Comparison of ENCODE assay signal across 10 cellular contexts in genomic region chr4:182449960-182450359, GRCh38.
DNase-seq lines count a peak whose midpoint lies in the region; ATAC-seq lines count a peak whose summit lies in the region.
"Had no signal": no experiment of that assay in that cellular context is flagged by ENCODE, and none has a peak within 500 bp of the region (broad histone marks: within the 10 kb centered on the region; RNA-seq: fewer than 3 reads in every experiment).

No MANE protein-coding gene starts in this region.

- no peak overlapping the region for H3K27ac ChIP-seq in stomach smooth muscle (ENCODE audit: low read length)
- H3K27ac ChIP-seq in effector memory CD4-positive, alpha-beta T cell (ENCODE audit: insufficient read depth, low read length, poor library complexity, severe bottlenecking), result no peak overlapping the region
- H3K27ac ChIP-seq: PC-9 had no signal

- H3K27me3 ChIP-seq in iPS-15b (ENCODE audit: control insufficient read depth, insufficient read depth, low read length), result peaks cover 11% of the 10 kb centered on the region
- peaks cover 8 to 31% of the 10 kb centered on the region in 2 donors for H3K27me3 ChIP-seq in stomach smooth muscle (ENCODE audit: control insufficient read depth in 1 of 2, insufficient read depth in 2 of 2, low read length in 2 of 2)
- H3K27me3 ChIP-seq in effector memory CD4-positive, alpha-beta T cell (replicated peaks; ENCODE audit: control insufficient read depth, insufficient read depth, low read length, poor library complexity, severe bottlenecking), result peaks cover 22% of the 10 kb centered on the region

- H3K4me3 Mint-ChIP-seq in activated CD4-positive, alpha-beta T cell treated with anti-CD3 and anti-CD28 coated beads, Interleukin-2, amount 10 ng/mL, durations not matched to agents 24 days and 14 days, result peak overlapping the region; percentile 30
- H3K4me3 Mint-ChIP-seq in activated naive CD8-positive, alpha-beta T cell treated with anti-CD3 and anti-CD28 coated beads, Interleukin-2, amount 10 ng/mL, durations not matched to agents 7 days and 5 days, result peak overlapping the region; percentile 39

- H3K4me1 ChIP-seq in iPS-15b (ENCODE audit: control insufficient read depth, insufficient read depth, low read length), result peaks cover 14% of the 10 kb centered on the region
- H3K4me1 ChIP-seq in stomach smooth muscle (ENCODE audit: control insufficient read depth, insufficient read depth, low read length), result peaks cover 7% of the 10 kb centered on the region
- H3K4me1 ChIP-seq in effector memory CD4-positive, alpha-beta T cell (ENCODE audit: control insufficient read depth, insufficient read depth, low read length, poor library complexity, severe bottlenecking), result peaks cover 9% of the 10 kb centered on the region

- no peaks in the 10 kb centered on the region for H3K36me3 Mint-ChIP-seq in activated CD4-positive, alpha-beta T cell treated with anti-CD3 and anti-CD28 coated beads, Interleukin-2, amount 10 ng/mL, durations not matched to agents 24 days and 14 days (ENCODE audit: low read depth)
- H3K36me3 Mint-ChIP-seq in activated naive CD8-positive, alpha-beta T cell treated with anti-CD3 and anti-CD28 coated beads, Interleukin-2, amount 10 ng/mL, durations not matched to agents 7 days and 5 days, result no peaks in the 10 kb centered on the region

- intact Hi-C loops in activated CD4-positive, alpha-beta T cell treated with anti-CD3 and anti-CD28 coated beads, Interleukin-2, amount 10 ng/mL, durations not matched to agents 24 days and 14 days (cut with micrococcal nuclease), result loop anchor here (5.0 kb wide), 1 partner anchor 308 kb away; no protein-coding TSS in a partner anchor

- H3K36me3 ChIP-seq in iPS-15b (ENCODE audit: control insufficient read depth, insufficient read depth, low read length) (no peaks in the 10 kb centered on the region), stomach smooth muscle (ENCODE audit: control insufficient read depth in 2 of 2, insufficient read depth in 2 of 2, low read length in 2 of 2) (no peaks in the 10 kb centered on the region)
- H3K36me3 ChIP-seq in effector memory CD4-positive, alpha-beta T cell (ENCODE audit: control insufficient read depth, insufficient read depth, low read length), result no peaks in the 10 kb centered on the region

- H3K9me3 Mint-ChIP-seq in activated CD4-positive, alpha-beta T cell treated with anti-CD3 and anti-CD28 coated beads, Interleukin-2, amount 10 ng/mL, durations not matched to agents 24 days and 14 days, result no peaks in the 10 kb centered on the region
- H3K9me3 Mint-ChIP-seq in activated naive CD8-positive, alpha-beta T cell treated with anti-CD3 and anti-CD28 coated beads, Interleukin-2, amount 10 ng/mL, durations not matched to agents 7 days and 5 days, result no peaks in the 10 kb centered on the region

- H3K9me3 ChIP-seq in iPS-15b (ENCODE audit: control insufficient read depth, insufficient read depth, low read length) (no peaks in the 10 kb centered on the region), stomach smooth muscle (ENCODE audit: control insufficient read depth in 2 of 2, low read length in 2 of 2) (no peaks in the 10 kb centered on the region)
- no peaks in the 10 kb centered on the region for H3K9me3 ChIP-seq in effector memory CD4-positive, alpha-beta T cell (ENCODE audit: control insufficient read depth, low read length)

- no peak for ATAC-seq in activated naive CD8-positive, alpha-beta T cell treated with anti-CD3 and anti-CD28 coated beads, Interleukin-2, amount 10 ng/mL, durations not matched to agents 7 days and 5 days (ENCODE audit: low read depth)

- H3K4me3 ChIP-seq in iPS-15b (ENCODE audit: low read depth, low read length) (peak overlapping the region; percentile 85), stomach smooth muscle (ENCODE audit: low read length in 2 of 2) (peak overlapping the region; percentile 64 to 76)
- no peak overlapping the region for H3K4me3 ChIP-seq in effector memory CD4-positive, alpha-beta T cell (ENCODE audit: insufficient read depth, low read depth, low read length, poor library complexity, severe bottlenecking)
- H3K4me3 ChIP-seq: PC-9 had no signal

- peaks cover 54% of the 10 kb centered on the region for H3K27me3 Mint-ChIP-seq in activated CD4-positive, alpha-beta T cell treated with anti-CD3 and anti-CD28 coated beads, Interleukin-2, amount 10 ng/mL, durations not matched to agents 24 days and 14 days
- H3K27me3 Mint-ChIP-seq in activated naive CD8-positive, alpha-beta T cell treated with anti-CD3 and anti-CD28 coated beads, Interleukin-2, amount 10 ng/mL, durations not matched to agents 7 days and 5 days, result peaks cover 65% of the 10 kb centered on the region

- H3K27ac Mint-ChIP-seq in activated CD4-positive, alpha-beta T cell treated with anti-CD3 and anti-CD28 coated beads, Interleukin-2, amount 10 ng/mL, durations not matched to agents 24 days and 14 days, result no peak overlapping the region
- H3K27ac Mint-ChIP-seq in activated naive CD8-positive, alpha-beta T cell treated with anti-CD3 and anti-CD28 coated beads, Interleukin-2, amount 10 ng/mL, durations not matched to agents 7 days and 5 days, result no peak overlapping the region

- H3K4me1 Mint-ChIP-seq in activated CD4-positive, alpha-beta T cell treated with anti-CD3 and anti-CD28 coated beads, Interleukin-2, amount 10 ng/mL, durations not matched to agents 24 days and 14 days, result peaks cover 3% of the 10 kb centered on the region
- peaks cover 9% of the 10 kb centered on the region for H3K4me1 Mint-ChIP-seq in activated naive CD8-positive, alpha-beta T cell treated with anti-CD3 and anti-CD28 coated beads, Interleukin-2, amount 10 ng/mL, durations not matched to agents 7 days and 5 days

- POLR2A ChIA-PET in activated naive CD8-positive, alpha-beta T cell treated with anti-CD3 and anti-CD28 coated beads, Interleukin-2, amount 10 ng/mL, durations not matched to agents 7 days and 5 days (lab: Charles Lee), result interaction anchor here (0.9 kb wide), 1 partner anchor 359 kb away, joined by 3 read pairs; no protein-coding TSS in a partner anchor

- no peak for DNase-seq in activated CD4-positive, alpha-beta T cell treated with anti-CD3 and anti-CD28 coated beads, Interleukin-2, amount 10 ng/mL, durations not matched to agents 24 days and 14 days
- DNase-seq in activated CD4-positive, alpha-beta T cell treated with anti-CD3 and anti-CD28 coated beads for 4 hours, result no peak
- no peak for DNase-seq in activated naive CD8-positive, alpha-beta T cell treated with anti-CD3 and anti-CD28 coated beads, Interleukin-2, amount 10 ng/mL, durations not matched to agents 7 days and 5 days
- DNase-seq in stimulated activated CD4-positive, alpha-beta T cell treated with anti-CD3 and anti-CD28 coated beads, Interleukin-4, amount 100 ng/mL, for 4 hours, result no peak
- no peak for DNase-seq in ecto neural progenitor cell (ENCODE audit: low spot score)
- no peak for DNase-seq in effector memory CD4-positive, alpha-beta T cell
- DNase-seq: activated gamma-delta T cell, PC-9 had no signal

- no peak overlapping the region for H3K9ac ChIP-seq in iPS-15b (ENCODE audit: low read depth, low read length)
- H3K9ac ChIP-seq in stomach smooth muscle (ENCODE audit: low read length in 2 of 2), result peak overlapping the region; percentile 37 to 39
